8 cellular contexts compared by ENCODE assay signal in the genomic region with DNA sequence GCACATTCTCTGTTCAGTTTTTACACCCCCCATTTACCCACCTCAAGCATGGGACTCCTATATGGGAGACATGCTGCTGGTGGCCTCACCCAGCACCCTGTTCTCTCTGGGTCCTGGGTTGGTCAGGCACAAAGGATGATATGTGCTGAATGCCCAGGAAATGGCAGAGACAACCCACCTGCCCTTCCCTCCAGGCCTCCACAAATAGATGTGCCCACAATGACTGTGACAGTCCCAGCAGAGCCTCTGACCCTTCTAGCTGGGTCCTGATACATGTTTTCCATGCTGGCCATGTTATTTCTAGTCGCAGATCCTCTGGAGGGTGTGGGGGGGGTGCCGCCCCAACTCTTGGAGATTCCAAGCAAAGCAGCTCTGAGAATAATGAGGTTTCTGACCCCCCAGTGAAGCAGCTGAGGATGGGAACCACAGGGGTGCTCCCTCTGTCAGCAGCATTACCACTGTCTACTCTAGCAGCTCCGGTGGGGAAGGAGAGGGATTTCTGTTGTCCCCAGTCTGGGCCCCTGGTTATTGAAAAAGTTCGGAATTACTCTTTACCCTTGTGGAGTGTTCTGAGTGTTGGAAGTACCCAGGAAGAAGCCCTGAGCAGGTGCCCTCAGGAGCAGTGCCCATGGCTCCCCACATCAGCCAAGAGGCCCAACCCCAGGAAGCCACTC. TPM values are rescaled to one million over a fixed set of nuclear protein-coding genes. Genes with fewer than 3 reads are reported as not detected.
DNase-seq lines count a peak whose midpoint lies in the region; TF ChIP-seq lines count a peak whose summit lies in the region.
"Had no signal": no experiment of that assay in that cellular context is flagged by ENCODE, and none has a peak within 500 bp of the region (broad histone marks: within the 10 kb centered on the region; RNA-seq: fewer than 3 reads in every experiment).

No MANE protein-coding gene starts in this region.

- peak overlapping the region; percentile 14 for H3K9ac ChIP-seq in iPS-15b (ENCODE audit: low read depth, low read length)

- H3K27me3 ChIP-seq in left ventricle myocardium inferior (ENCODE audit: low read depth) (no peaks in the 10 kb centered on the region), iPS-15b (ENCODE audit: control insufficient read depth, insufficient read depth, low read length) (peaks cover 8% of the 10 kb centered on the region)
- H3K27me3 ChIP-seq: pancreas, SJSA1 had no signal

- H3K36me3 Mint-ChIP-seq in type B pancreatic cell: peaks cover 4% of the 10 kb centered on the region

- no peak overlapping the region for H3K27ac Mint-ChIP-seq in type B pancreatic cell

- H3K36me3 ChIP-seq in left ventricle myocardium inferior (peaks cover 36% of the 10 kb centered on the region), iPS-15b (ENCODE audit: control insufficient read depth, insufficient read depth, low read length) (peaks cover 25% of the 10 kb centered on the region)

- peaks cover 65% of the 10 kb centered on the region for H3K4me1 ChIP-seq in left ventricle myocardium inferior
- H3K4me1 ChIP-seq in iPS-15b (ENCODE audit: control insufficient read depth, insufficient read depth, low read length): peaks cover 6% of the 10 kb centered on the region

- peak overlapping the region; percentile 17 for H3K4me3 Mint-ChIP-seq in type B pancreatic cell

- TF ChIP-seq CTCF in left ventricle myocardium inferior (IDR thresholded peaks at IDR 0.05; ENCODE audit: borderline replicate concordance): no peak
- TF ChIP-seq CTCF in type B pancreatic cell (conservative IDR thresholded peaks at IDR 0.05): no peak

- H3K4me3 ChIP-seq in left ventricle myocardium inferior (peak overlapping the region; percentile 72), iPS-15b (ENCODE audit: low read depth, low read length) (no peak overlapping the region)

- H3K9me3 Mint-ChIP-seq in type B pancreatic cell: no peaks in the 10 kb centered on the region

- H3K27me3 Mint-ChIP-seq in type B pancreatic cell: no peaks in the 10 kb centered on the region

- DNase-seq in left ventricle myocardium inferior (no peak), cardiac septum (ENCODE audit: low spot score) (no peak), type B pancreatic cell (ENCODE audit: extremely low spot score, unreplicated experiment) (no peak), Ammon's horn (ENCODE audit: low spot score) (no peak), iPS-NIHi11 (ENCODE audit: low spot score) (no peak)

- peak overlapping the region; percentile 91 for H3K27ac ChIP-seq in left ventricle myocardium inferior (replicated peaks)

- no peaks in the 10 kb centered on the region for H3K9me3 ChIP-seq in left ventricle myocardium inferior (replicated peaks)
- H3K9me3 ChIP-seq in iPS-15b (ENCODE audit: control insufficient read depth, insufficient read depth, low read length): no peaks in the 10 kb centered on the region
- H3K9me3 ChIP-seq: pancreas, SJSA1 had no signal

- intact Hi-C loops in left ventricle myocardium inferior (cut with micrococcal nuclease): no loop called here
- intact Hi-C loops in cardiac septum (cut with DNase I): loop anchor here (5.0 kb wide), 1 partner anchor 92 kb away; the partner anchor contains the start of gene KPNA6

- peaks cover 30% of the 10 kb centered on the region for H3K4me1 Mint-ChIP-seq in type B pancreatic cell (ENCODE audit: unreplicated experiment)

RNA-seq across cellular contexts. Expression of gene CCDC28B, which starts 1.2 kb away (rescaled TPM):
- total RNA-seq in left ventricle myocardium inferior: 16.7 TPM
- 10.2 TPM for total RNA-seq in cardiac septum
- total RNA-seq in type B pancreatic cell (ENCODE audit: low replicate concordance): 15.8 and 19.6 TPM in 2 replicates

RNA-seq across cellular contexts. Expression of gene IQCC, which starts 6.3 kb away (rescaled TPM):
- 0.71 TPM for total RNA-seq in left ventricle myocardium inferior
- total RNA-seq in cardiac septum: 0.78 TPM
- total RNA-seq in type B pancreatic cell (ENCODE audit: low replicate concordance): 4.3 and 4.7 TPM in 2 replicates

RNA-seq across cellular contexts. Expression of gene DCDC2B, which starts 9.7 kb away (rescaled TPM):
- total RNA-seq in left ventricle myocardium inferior (not detected), cardiac septum (not detected), type B pancreatic cell (ENCODE audit: low replicate concordance) (not detected in 2 replicates)
- total RNA-seq: pancreas, SJSA1 had no signal

RNA-seq across cellular contexts. Expression of gene TXLNA, which starts 19.7 kb away (rescaled TPM):
- total RNA-seq in left ventricle myocardium inferior: 17.2 TPM
- total RNA-seq in cardiac septum: 24.5 TPM
- 54.0 and 60.4 TPM in 2 replicates for total RNA-seq in type B pancreatic cell (ENCODE audit: low replicate concordance)

RNA-seq across cellular contexts. Expression of gene TMEM234, which starts 23.0 kb away (rescaled TPM):
- total RNA-seq in left ventricle myocardium inferior (10.9 TPM), cardiac septum (12.3 TPM), type B pancreatic cell (ENCODE audit: low replicate concordance) (33.9 and 35.4 TPM in 2 replicates)
